In the genomic region with DNA sequence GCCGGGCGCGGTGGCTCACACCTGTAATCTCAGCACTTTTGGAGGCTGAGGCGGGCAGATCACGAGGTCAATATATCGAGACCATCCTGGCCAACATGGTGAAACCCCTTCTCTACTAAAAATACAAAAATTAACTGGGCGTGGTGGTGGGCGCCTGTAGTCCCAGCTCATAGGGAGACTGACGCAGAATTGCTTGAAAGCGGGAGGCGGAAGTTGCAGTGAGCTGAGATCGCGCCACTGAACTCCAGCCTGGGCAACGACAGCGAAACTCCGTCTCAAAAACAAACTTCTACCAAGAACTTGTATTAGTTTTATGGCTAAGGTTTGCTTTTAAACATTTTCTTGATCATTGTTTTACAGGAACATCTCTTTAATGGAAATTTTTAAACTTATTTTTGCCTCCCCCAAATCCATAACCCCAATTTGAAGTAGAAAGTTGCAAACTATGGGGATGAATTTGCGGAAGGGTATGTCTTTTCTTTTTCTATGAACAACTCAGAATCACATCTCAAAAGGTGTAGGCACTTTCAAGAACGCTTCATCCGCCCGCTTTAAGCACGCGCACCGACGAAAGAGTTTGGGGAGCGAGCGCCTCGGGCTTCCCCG, we compare ENCODE assay signal across 8 cellular contexts. TPM values are rescaled to one million over a fixed set of nuclear protein-coding genes. Genes with fewer than 3 reads are reported as not detected.
DNase-seq lines count a peak whose midpoint lies in the region; ATAC-seq and TF ChIP-seq lines count a peak whose summit lies in the region.

No MANE protein-coding gene starts in this region.

- H3K36me3 ChIP-seq in SK-N-SH (replicated peaks in 1 of 2; ENCODE audit: control insufficient read depth in 1 of 2, insufficient read depth in 2 of 2, low read length in 1 of 2), result no peaks in the 10 kb centered on the region

- no peaks in the 10 kb centered on the region for H3F3A ChIP-seq in SK-N-SH (replicated peaks; ENCODE audit: insufficient read depth)

- no peak overlapping the region for H3K4me2 ChIP-seq in SK-N-SH

- WGBS in SK-N-SH (ENCODE audit: low lambda C conversion rate), result 93% methylated on average over 28 of the region's 28 CpGs

- TF ChIP-seq EP300 in SK-N-SH (IDR thresholded peaks at IDR 0.05; ENCODE audit: borderline replicate concordance in 1 of 2, low read depth in 1 of 2, low read length in 1 of 2), result no peak

- no peak for DNase-seq in fibroblast of villous mesenchyme (ENCODE audit: low read depth)
- DNase-seq in skeletal muscle cell (ENCODE audit: low read depth), result no peak
- no peak for DNase-seq in foreskin melanocyte
- DNase-seq in SK-N-SH, result no peak

- H3K27ac ChIP-seq in VCaP (peak overlapping the region; percentile 68), SK-N-SH (ENCODE audit: low read depth in 2 of 2, low read length in 1 of 2) (no peak overlapping the region)

- H3K79me2 ChIP-seq in SK-N-SH (ENCODE audit: insufficient read depth), result no peaks in the 10 kb centered on the region

- TF ChIP-seq CTCF in GM12875 (IDR thresholded peaks at IDR 0.05; ENCODE audit: borderline replicate concordance, insufficient read depth, low read depth, low read length) (no peak), VCaP (conservative IDR thresholded peaks at IDR 0.05) (no peak), fibroblast of villous mesenchyme (IDR thresholded peaks at IDR 0.05; ENCODE audit: insufficient read depth, low read depth, low read length) (no peak), SK-N-SH (IDR thresholded peaks at IDR 0.05) (no peak)

- no peak for TF ChIP-seq RAD21 in SK-N-SH (IDR thresholded peaks at IDR 0.05; ENCODE audit: low read length)

- CTCF ChIA-PET in SK-N-SH (lab: Yijun Ruan, JAX), result interaction anchor here (1.1 to 20.8 kb wide), 2 partner anchors 13 to 53 kb away, joined by 3 to 283 read pairs; no protein-coding TSS in a partner anchor

- H3K9me2 ChIP-seq in SK-N-SH, result no peaks in the 10 kb centered on the region

- no peaks in the 10 kb centered on the region for H3K27me3 ChIP-seq in SK-N-SH (ENCODE audit: insufficient read depth)

- POLR2A ChIA-PET in SK-N-SH (lab: Yijun Ruan, JAX), result no interaction called here

- no peak overlapping the region for H2AFZ ChIP-seq in SK-N-SH (ENCODE audit: low read depth)

- H3K4me3 ChIP-seq in GM12875 (ENCODE audit: low read depth, low read length) (peak overlapping the region; percentile 50), fibroblast of villous mesenchyme (ENCODE audit: low read depth, low read length) (peak overlapping the region; percentile 37), skeletal muscle cell (ENCODE audit: low read depth, low read length) (peak overlapping the region; percentile 46), SK-N-SH (ENCODE audit: low read depth in 2 of 2, low read length in 1 of 2) (no peak overlapping the region)

- H3K9me3 ChIP-seq in SK-N-SH, result no peaks in the 10 kb centered on the region

- ATAC-seq in HG02610 (IDR thresholded peaks at IDR 0.05; ENCODE audit: unreplicated experiment), result no peak
- no peak for ATAC-seq in HG02798 (IDR thresholded peaks at IDR 0.05; ENCODE audit: poor library complexity, unreplicated experiment)

- H3K9ac ChIP-seq in SK-N-SH, result no peak overlapping the region

- H4K20me1 ChIP-seq in SK-N-SH (ENCODE audit: insufficient read depth), result no peaks in the 10 kb centered on the region

- H3K4me1 ChIP-seq in SK-N-SH (ENCODE audit: control insufficient read depth in 1 of 2, insufficient read depth in 2 of 2, low read depth in 1 of 2, low read length in 1 of 2), result peaks cover 3 to 7% of the 10 kb centered on the region in 2 experiments; a peak in 2 of 4 replicates

TF ChIP-seq in SK-N-SH, 30 proteins besides CTCF, POLR2A, EP300 and RAD21:
- TF ChIP-seq ELF1 (IDR thresholded peaks at IDR 0.05) (no peak), USF2 (IDR thresholded peaks at IDR 0.05; ENCODE audit: borderline replicate concordance, low read depth, low read length) (no peak), FOXJ3 (CRISPR knock-in tag; IDR thresholded peaks at IDR 0.05) (no peak), CHD2 (IDR thresholded peaks at IDR 0.05; ENCODE audit: low read length, partially characterized antibody) (no peak), NRF1 (IDR thresholded peaks at IDR 0.05; ENCODE audit: low read depth, low read length) (no peak), FOXM1 (IDR thresholded peaks at IDR 0.05; ENCODE audit: low read depth) (no peak), POLR2AphosphoS5 (IDR thresholded peaks at IDR 0.05; ENCODE audit: low read depth, low read length) (no peak), GABPA (IDR thresholded peaks at IDR 0.05; ENCODE audit: low read depth) (no peak)
- TF ChIP-seq, protein P1, sequence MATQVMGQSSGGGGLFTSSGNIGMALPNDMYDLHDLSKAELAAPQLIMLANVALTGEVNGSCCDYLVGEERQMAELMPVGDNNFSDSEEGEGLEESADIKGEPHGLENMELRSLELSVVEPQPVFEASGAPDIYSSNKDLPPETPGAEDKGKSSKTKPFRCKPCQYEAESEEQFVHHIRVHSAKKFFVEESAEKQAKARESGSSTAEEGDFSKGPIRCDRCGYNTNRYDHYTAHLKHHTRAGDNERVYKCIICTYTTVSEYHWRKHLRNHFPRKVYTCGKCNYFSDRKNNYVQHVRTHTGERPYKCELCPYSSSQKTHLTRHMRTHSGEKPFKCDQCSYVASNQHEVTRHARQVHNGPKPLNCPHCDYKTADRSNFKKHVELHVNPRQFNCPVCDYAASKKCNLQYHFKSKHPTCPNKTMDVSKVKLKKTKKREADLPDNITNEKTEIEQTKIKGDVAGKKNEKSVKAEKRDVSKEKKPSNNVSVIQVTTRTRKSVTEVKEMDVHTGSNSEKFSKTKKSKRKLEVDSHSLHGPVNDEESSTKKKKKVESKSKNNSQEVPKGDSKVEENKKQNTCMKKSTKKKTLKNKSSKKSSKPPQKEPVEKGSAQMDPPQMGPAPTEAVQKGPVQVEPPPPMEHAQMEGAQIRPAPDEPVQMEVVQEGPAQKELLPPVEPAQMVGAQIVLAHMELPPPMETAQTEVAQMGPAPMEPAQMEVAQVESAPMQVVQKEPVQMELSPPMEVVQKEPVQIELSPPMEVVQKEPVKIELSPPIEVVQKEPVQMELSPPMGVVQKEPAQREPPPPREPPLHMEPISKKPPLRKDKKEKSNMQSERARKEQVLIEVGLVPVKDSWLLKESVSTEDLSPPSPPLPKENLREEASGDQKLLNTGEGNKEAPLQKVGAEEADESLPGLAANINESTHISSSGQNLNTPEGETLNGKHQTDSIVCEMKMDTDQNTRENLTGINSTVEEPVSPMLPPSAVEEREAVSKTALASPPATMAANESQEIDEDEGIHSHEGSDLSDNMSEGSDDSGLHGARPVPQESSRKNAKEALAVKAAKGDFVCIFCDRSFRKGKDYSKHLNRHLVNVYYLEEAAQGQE (IDR thresholded peaks at IDR 0.05; ENCODE audit: low read depth, low read length), result no peak

RNA-seq across cellular contexts. Expression of gene PTMA, which starts 46.8 kb away (rescaled TPM):
- 598 and 694 TPM in 2 replicates for total RNA-seq in fibroblast of villous mesenchyme
- 517 and 767 TPM in 2 replicates for polyA plus RNA-seq in SK-N-SH (2012; rRNA removed)
- 733 and 1,021 TPM in 2 replicates for polyA plus RNA-seq in SK-N-SH (2012; cell fraction: cytosol; rRNA removed)
- polyA plus RNA-seq in SK-N-SH (2012; cell fraction: nucleus; rRNA removed), result 319 and 439 TPM in 2 replicates

Comparison
In these comparisons a context has a peak if more than half of its experiments do, and no peak if none do; other contexts are left out.
1. H3K4me3 ChIP-seq: peak in GM12875 (single experiment), fibroblast of villous mesenchyme (single experiment) and skeletal muscle cell (single experiment); none in SK-N-SH (0 of 2).